Comparison of ENCODE assay signal across 1 cellular context in the genomic region with DNA sequence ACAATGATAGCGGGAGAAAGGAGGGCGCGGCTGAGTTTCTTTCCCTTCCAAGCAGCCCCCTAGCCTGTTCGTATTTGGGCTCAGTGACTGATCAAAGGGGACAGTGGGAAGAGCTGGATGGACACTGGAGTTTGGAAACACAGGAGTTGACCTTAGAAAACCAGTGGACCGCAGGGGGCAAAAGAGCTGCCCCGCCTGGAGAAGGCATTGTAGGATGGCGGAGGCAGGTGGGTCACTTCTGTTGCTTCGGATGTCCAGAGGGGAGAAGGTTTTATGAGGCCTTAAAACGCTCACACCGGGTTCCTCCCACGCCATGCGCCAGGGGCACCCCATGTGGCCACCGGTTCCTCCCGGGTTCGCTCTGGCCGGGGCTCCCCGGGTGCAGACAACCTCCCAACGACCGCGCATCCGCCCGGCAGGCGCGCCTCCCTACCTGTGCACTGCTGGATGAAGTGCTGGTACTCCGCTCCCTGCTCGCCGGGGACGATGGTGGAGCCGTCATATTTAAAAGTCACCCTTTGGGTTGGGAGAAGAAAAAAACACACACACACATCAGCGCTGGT.
TF ChIP-seq lines count a peak whose summit lies in the region.

No MANE protein-coding gene starts in this region.

TF ChIP-seq in WTC11, 78 proteins besides CTCF, POLR2A, EP300 and RAD21 (continued from another document):
- TF ChIP-seq ESRRA (CRISPR knock-in tag; IDR thresholded peaks at IDR 0.05; ENCODE audit: borderline replicate concordance), result no peak
- no peak for TF ChIP-seq ZNF281 (CRISPR knock-in tag; IDR thresholded peaks at IDR 0.05)
- TF ChIP-seq HMGXB4 (CRISPR knock-in tag; IDR thresholded peaks at IDR 0.05), result no peak
- TF ChIP-seq E2F4 (CRISPR knock-in tag; IDR thresholded peaks at IDR 0.05; ENCODE audit: borderline replicate concordance, low read depth), result no peak
- TF ChIP-seq PRRX2 (CRISPR knock-in tag; IDR thresholded peaks at IDR 0.05), result no peak
- no peak for TF ChIP-seq TP53 (CRISPR knock-in tag; IDR thresholded peaks at IDR 0.05)
- no peak for TF ChIP-seq GTF2I (CRISPR knock-in tag; conservative IDR thresholded peaks at IDR 0.05)
- no peak for TF ChIP-seq GRHL2 (CRISPR knock-in tag; IDR thresholded peaks at IDR 0.05; ENCODE audit: insufficient replicate concordance, severe bottlenecking)
- no peak for TF ChIP-seq ZNF138 (CRISPR knock-in tag; conservative IDR thresholded peaks at IDR 0.05)
- no peak for TF ChIP-seq TEAD1 (CRISPR knock-in tag; IDR thresholded peaks at IDR 0.05)
- TF ChIP-seq, protein P1, sequence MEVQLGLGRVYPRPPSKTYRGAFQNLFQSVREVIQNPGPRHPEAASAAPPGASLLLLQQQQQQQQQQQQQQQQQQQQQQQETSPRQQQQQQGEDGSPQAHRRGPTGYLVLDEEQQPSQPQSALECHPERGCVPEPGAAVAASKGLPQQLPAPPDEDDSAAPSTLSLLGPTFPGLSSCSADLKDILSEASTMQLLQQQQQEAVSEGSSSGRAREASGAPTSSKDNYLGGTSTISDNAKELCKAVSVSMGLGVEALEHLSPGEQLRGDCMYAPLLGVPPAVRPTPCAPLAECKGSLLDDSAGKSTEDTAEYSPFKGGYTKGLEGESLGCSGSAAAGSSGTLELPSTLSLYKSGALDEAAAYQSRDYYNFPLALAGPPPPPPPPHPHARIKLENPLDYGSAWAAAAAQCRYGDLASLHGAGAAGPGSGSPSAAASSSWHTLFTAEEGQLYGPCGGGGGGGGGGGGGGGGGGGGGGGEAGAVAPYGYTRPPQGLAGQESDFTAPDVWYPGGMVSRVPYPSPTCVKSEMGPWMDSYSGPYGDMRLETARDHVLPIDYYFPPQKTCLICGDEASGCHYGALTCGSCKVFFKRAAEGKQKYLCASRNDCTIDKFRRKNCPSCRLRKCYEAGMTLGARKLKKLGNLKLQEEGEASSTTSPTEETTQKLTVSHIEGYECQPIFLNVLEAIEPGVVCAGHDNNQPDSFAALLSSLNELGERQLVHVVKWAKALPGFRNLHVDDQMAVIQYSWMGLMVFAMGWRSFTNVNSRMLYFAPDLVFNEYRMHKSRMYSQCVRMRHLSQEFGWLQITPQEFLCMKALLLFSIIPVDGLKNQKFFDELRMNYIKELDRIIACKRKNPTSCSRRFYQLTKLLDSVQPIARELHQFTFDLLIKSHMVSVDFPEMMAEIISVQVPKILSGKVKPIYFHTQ (CRISPR knock-in tag; IDR thresholded peaks at IDR 0.05), result no peak
